In the genomic region with DNA sequence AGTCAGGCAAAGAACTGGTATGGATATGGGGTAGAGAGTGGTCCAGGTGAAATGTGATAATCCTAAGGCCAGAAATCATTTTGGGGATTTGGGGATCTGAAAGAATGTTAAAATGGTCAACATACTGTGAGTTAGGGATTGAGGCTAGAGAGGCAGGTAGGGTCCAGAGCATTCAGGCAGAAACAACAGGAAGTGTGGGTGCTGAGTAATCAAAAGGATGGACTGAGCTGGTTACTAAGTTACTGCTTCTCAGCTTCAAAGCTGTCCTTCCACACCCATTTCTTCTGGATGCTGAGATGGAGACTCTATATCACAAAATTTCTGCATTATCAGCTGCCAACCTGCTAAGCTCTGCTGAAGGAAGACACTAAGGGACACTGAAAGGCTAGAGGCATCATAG, we compare ENCODE assay signal across 24 cellular contexts. TPM values are rescaled to one million over a fixed set of nuclear protein-coding genes. Genes with fewer than 3 reads are reported as not detected.
A peak's percentile ranks its signal among the peaks of the same experiment; 100 is the strongest.
DNase-seq lines count a peak whose midpoint lies in the region; ATAC-seq, FAIRE-seq and TF ChIP-seq lines count a peak whose summit lies in the region.
"Had no signal": no experiment of that assay in that cellular context is flagged by ENCODE, and none has a peak within 500 bp of the region (broad histone marks: within the 10 kb centered on the region; RNA-seq: fewer than 3 reads in every experiment).

No MANE protein-coding gene starts in this region.

- intact Hi-C loops in GM12878 (cut with micrococcal nuclease; ENCODE audit: unreplicated experiment) = no loop called here

- BruUV-seq in GM12878 (replicated peaks; lab: Mats Ljungman, UMichigan) = no TSS peak

- RAD21 ChIA-PET in GM12878 (lab: Charles Lee; ENCODE audit: unreplicated experiment) = interaction anchor here (1.2 to 1.8 kb wide), 2 partner anchors 18 to 69 kb away, joined by 4 read pairs; no protein-coding TSS in a partner anchor

- no peaks in the 10 kb centered on the region for H3K4me1 ChIP-seq in GM12878 (ENCODE audit: control insufficient read depth, insufficient read depth, low read length)
- H3K4me1 ChIP-seq: esophagus muscularis mucosa, left lung, tibial artery had no signal

- CTCF ChIA-PET in activated naive CD4-positive, alpha-beta T cell treated with anti-CD3 and anti-CD28 coated beads, Interleukin-2, amount 10 ng/mL, durations not matched to agents 7 days and 5 days (lab: Charles Lee) = interaction anchor here (0.7 to 1.7 kb wide), 6 partner anchors 8 to 37 kb away, joined by 3 to 5 read pairs (median 4); no protein-coding TSS in a partner anchor
- CTCF ChIA-PET in GM12878 (lab: Yijun Ruan, JAX) = interaction anchor here (1.3 to 1.5 kb wide), 4 partner anchors 28 to 183 kb away, joined by 3 to 5 read pairs (median 4); no protein-coding TSS in a partner anchor

- FAIRE-seq in GM12878 (lab: Jason Lieb, UNC) (no peak), GM12891 (lab: Jason Lieb, UNC) (no peak)
- FAIRE-seq: astrocyte, GM12892, H1 had no signal

- no peaks in the 10 kb centered on the region for H3K27me3 Mint-ChIP-seq in activated naive CD4-positive, alpha-beta T cell treated with anti-CD3 and anti-CD28 coated beads, Interleukin-2, amount 10 ng/mL, durations not matched to agents 7 days and 5 days
- no peaks in the 10 kb centered on the region for H3K27me3 Mint-ChIP-seq in T-helper 2 cell treated with Interferon-gamma antibody and Interleukin-4, amounts not matched to agents 5 μg/mL and 100 μg/mL, for 36 hours (ENCODE audit: low read depth)

- peaks cover 73% of the 10 kb centered on the region for H3K36me3 Mint-ChIP-seq in activated naive CD4-positive, alpha-beta T cell treated with anti-CD3 and anti-CD28 coated beads, Interleukin-2, amount 10 ng/mL, durations not matched to agents 7 days and 5 days
- peaks cover 60% of the 10 kb centered on the region for H3K36me3 Mint-ChIP-seq in T-helper 2 cell treated with Interferon-gamma antibody and Interleukin-4, amounts not matched to agents 5 μg/mL and 100 μg/mL, for 36 hours (ENCODE audit: low read depth)
- peaks cover 11% of the 10 kb centered on the region for H3K36me3 Mint-ChIP-seq in stimulated activated effector memory CD8-positive, alpha-beta T cell treated with anti-CD3 and anti-CD28 coated beads, Interleukin-12 subunit alpha, Interleukin-12 subunit beta, amount 100 ng/mL, for 72 hours

- SMC1A ChIA-PET in GM12878 (lab: Charles Lee; ENCODE audit: uncharacterized antibody, unreplicated experiment) = interaction anchor here (0.9 to 1.7 kb wide), 4 partner anchors 8 to 63 kb away, joined by 3 to 4 read pairs (median 4); no protein-coding TSS in a partner anchor

- no peak overlapping the region for H3K27ac ChIP-seq in GM12878 (ENCODE audit: control insufficient read depth, insufficient read depth)
- H3K27ac ChIP-seq: esophagus muscularis mucosa, left lung, tibial artery had no signal

- no peak overlapping the region for H3K4me3 ChIP-seq in GM12878
- H3K4me3 ChIP-seq: esophagus muscularis mucosa, left lung, tibial artery had no signal

- H3K27ac Mint-ChIP-seq in activated naive CD4-positive, alpha-beta T cell treated with anti-CD3 and anti-CD28 coated beads, Interleukin-2, amount 10 ng/mL, durations not matched to agents 7 days and 5 days = peak overlapping the region; percentile 49
- H3K27ac Mint-ChIP-seq in T-helper 2 cell treated with Interferon-gamma antibody and Interleukin-4, amounts not matched to agents 5 μg/mL and 100 μg/mL, for 36 hours = peak overlapping the region; percentile 70
- peak overlapping the region; percentile 20 for H3K27ac Mint-ChIP-seq in stimulated activated effector memory CD8-positive, alpha-beta T cell treated with anti-CD3 and anti-CD28 coated beads, Interleukin-12 subunit alpha, Interleukin-12 subunit beta, amount 100 ng/mL, for 72 hours

- no peaks in the 10 kb centered on the region for H3K27me3 ChIP-seq in GM12878 (replicated peaks in 1 of 2; ENCODE audit: control insufficient read depth in 2 of 2, insufficient read depth in 2 of 2, low read length in 1 of 2)
- H3K27me3 ChIP-seq: left lung had no signal

- H3K9me3 Mint-ChIP-seq in activated naive CD4-positive, alpha-beta T cell treated with anti-CD3 and anti-CD28 coated beads, Interleukin-2, amount 10 ng/mL, durations not matched to agents 7 days and 5 days = peaks cover 55% of the 10 kb centered on the region
- H3K9me3 Mint-ChIP-seq in T-helper 2 cell treated with Interferon-gamma antibody and Interleukin-4, amounts not matched to agents 5 μg/mL and 100 μg/mL, for 36 hours = peaks cover 45% of the 10 kb centered on the region
- peaks cover 4% of the 10 kb centered on the region for H3K9me3 Mint-ChIP-seq in stimulated activated effector memory CD8-positive, alpha-beta T cell treated with anti-CD3 and anti-CD28 coated beads, Interleukin-12 subunit alpha, Interleukin-12 subunit beta, amount 100 ng/mL, for 72 hours

- POLR2A ChIA-PET in GM12878 (lab: Charles Lee) = no interaction called here

- peaks cover 80% of the 10 kb centered on the region for H3K4me1 Mint-ChIP-seq in activated naive CD4-positive, alpha-beta T cell treated with anti-CD3 and anti-CD28 coated beads, Interleukin-2, amount 10 ng/mL, durations not matched to agents 7 days and 5 days
- H3K4me1 Mint-ChIP-seq in T-helper 2 cell treated with Interferon-gamma antibody and Interleukin-4, amounts not matched to agents 5 μg/mL and 100 μg/mL, for 36 hours (ENCODE audit: low read depth) = peaks cover 76% of the 10 kb centered on the region
- H3K4me1 Mint-ChIP-seq in stimulated activated effector memory CD8-positive, alpha-beta T cell treated with anti-CD3 and anti-CD28 coated beads, Interleukin-12 subunit alpha, Interleukin-12 subunit beta, amount 100 ng/mL, for 72 hours = peaks cover 87% of the 10 kb centered on the region

- no peak for TF ChIP-seq EP300 in GM12878 (IDR thresholded peaks at IDR 0.05; ENCODE audit: borderline replicate concordance in 1 of 2, control insufficient read depth in 1 of 2, low read depth in 2 of 2, low read length in 2 of 2)

- no peaks in the 10 kb centered on the region for H3K9me3 ChIP-seq in GM12878 (replicated peaks; ENCODE audit: control insufficient read depth, insufficient read depth, low read length)
- H3K9me3 ChIP-seq: esophagus muscularis mucosa, left lung, tibial artery had no signal

- in situ Hi-C loops in GM12878 (cut with MboI) = no loop called here

- TF ChIP-seq POLR2A in GM12878 (IDR thresholded peaks at IDR 0.05; ENCODE audit: low read depth, low read length) (no peak), GM12891 (IDR thresholded peaks at IDR 0.05; ENCODE audit: low read depth, low read length) (no peak)

- no peak overlapping the region for H2AFZ ChIP-seq in GM12878 (ENCODE audit: control insufficient read depth, low read depth, low read length)

- H4K20me1 ChIP-seq in GM12878 (ENCODE audit: control insufficient read depth, insufficient read depth) = no peaks in the 10 kb centered on the region

- no peaks in the 10 kb centered on the region for H3K36me3 ChIP-seq in GM12878 (ENCODE audit: control insufficient read depth in 2 of 2, insufficient read depth in 2 of 2, low read length in 1 of 2)
- H3K36me3 ChIP-seq: esophagus muscularis mucosa, left lung, tibial artery had no signal

- ATAC-seq in GM12878 = peak; percentile 35; the same call in 1 of the 3 replicates
- ATAC-seq in stimulated activated effector memory CD8-positive, alpha-beta T cell treated with anti-CD3 and anti-CD28 coated beads, Interleukin-12 subunit alpha, Interleukin-12 subunit beta, amount 100 ng/mL, for 72 hours = no peak
- ATAC-seq in HG02763 (IDR thresholded peaks at IDR 0.05; ENCODE audit: unreplicated experiment) = no peak
- ATAC-seq: left lung had no signal

- no peaks in the 10 kb centered on the region for H3K79me2 ChIP-seq in GM12878 (ENCODE audit: control insufficient read depth, insufficient read depth, low read length)

- TF ChIP-seq RAD21 in GM12878 (IDR thresholded peaks at IDR 0.05; ENCODE audit: insufficient read depth, low read depth, low read length) = no peak

- DNase-seq in activated naive CD4-positive, alpha-beta T cell treated with anti-CD3 and anti-CD28 coated beads, Interleukin-2, amount 10 ng/mL, durations not matched to agents 7 days and 5 days = no peak
- no peak for DNase-seq in activated naive CD4-positive, alpha-beta T cell treated with anti-CD3 and anti-CD28 coated beads, Interleukin-2, amount 50 U/mL, for 16 hours
- DNase-seq in T-helper 2 cell treated with Interferon-gamma antibody and Interleukin-4, amounts not matched to agents 5 μg/mL and 100 μg/mL, for 36 hours (ENCODE audit: low spot score) = no peak
- DNase-seq in GM12878 (ENCODE audit: low read depth, low spot score) (no peak), NCI-H2171 (lab: John Stamatoyannopoulos, UW) (no peak), GM12891 (ENCODE audit: insufficient read length, low spot score) (no peak)
- DNase-seq in stimulated activated effector memory CD8-positive, alpha-beta T cell treated with anti-CD3 and anti-CD28 coated beads, Interleukin-12 subunit alpha, Interleukin-12 subunit beta, amount 100 ng/mL, for 72 hours (ENCODE audit: low spot score in 2 of 2) = no peak
- DNase-seq: activated effector memory CD4-positive, alpha-beta T cell treated with anti-CD3 and anti-CD28 coated beads, Interleukin-2, amount 50 U/mL, for 16 hours; effector CD4-positive, alpha-beta T cell; KBM-7; left lung; MV-4-11; NCI-H187 treated with DMSO at 0.1 percent for 48 hours; NCI-H345; OCI-M1; posterior cingulate gyrus; SHP77 treated with DMSO at 0.1 percent for 48 hours; stimulated activated naive CD4-positive, alpha-beta T cell; tibial artery had no signal

- TF ChIP-seq CTCF in GM12878 (IDR thresholded peaks at IDR 0.05 in 2 of 3, conservative IDR thresholded peaks at IDR 0.05 in 1 of 3; ENCODE audit: control insufficient read depth in 2 of 3, extremely low read depth in 1 of 3, insufficient read depth in 1 of 3, low read depth in 3 of 3, low read length in 3 of 3) = no peak

- H3K4me2 ChIP-seq in GM12878 (ENCODE audit: control insufficient read depth, insufficient read depth) = no peak overlapping the region

- H3K9ac ChIP-seq in GM12878 (ENCODE audit: control insufficient read depth, insufficient read depth, low read length) = no peak overlapping the region

- no peak overlapping the region for H3K4me3 Mint-ChIP-seq in activated naive CD4-positive, alpha-beta T cell treated with anti-CD3 and anti-CD28 coated beads, Interleukin-2, amount 10 ng/mL, durations not matched to agents 7 days and 5 days
- peak overlapping the region; percentile 1 for H3K4me3 Mint-ChIP-seq in T-helper 2 cell treated with Interferon-gamma antibody and Interleukin-4, amounts not matched to agents 5 μg/mL and 100 μg/mL, for 36 hours
- H3K4me3 Mint-ChIP-seq in stimulated activated effector memory CD8-positive, alpha-beta T cell treated with anti-CD3 and anti-CD28 coated beads, Interleukin-12 subunit alpha, Interleukin-12 subunit beta, amount 100 ng/mL, for 72 hours = no peak overlapping the region

RNA-seq across cellular contexts. Expression of gene PRKCQ, which starts 30.6 kb away (rescaled TPM):
- total RNA-seq in GM12878 (2013; cell fraction: nucleolus; rRNA removed) = 0.17 and 0.29 TPM in 2 replicates
- 0.98 and 1.1 TPM in 2 replicates for total RNA-seq in GM12878 (2014; rRNA removed)
- total RNA-seq in GM12878 (2014; rRNA removed; fragmentation: Illumina TruSeq; extraction: Trizol) = 0.78 and 0.98 TPM in 2 replicates
- 0.93 and 0.97 TPM in 2 replicates for total RNA-seq in GM12878 (2021)
- polyA plus RNA-seq in GM12878 (2011; ENCODE audit: low read depth) = not detected
- 8.9 and 10.1 TPM in 2 replicates for polyA plus RNA-seq in GM12878 (2011; rRNA removed)
- 5.2 and 6.4 TPM in 2 replicates for polyA plus RNA-seq in GM12878 (2011; cell fraction: cytosol; rRNA removed)
- 5.3 and 5.8 TPM in 2 replicates for polyA plus RNA-seq in GM12878 (2011; cell fraction: nucleus; rRNA removed)
- polyA plus RNA-seq in GM12878 (2012) = not detected in 2 replicates
- 1.1 and 1.2 TPM in 2 replicates for polyA plus RNA-seq in GM12878 (2014; fragmentation: Illumina TruSeq; extraction: Trizol)
- polyA plus RNA-seq in GM12878 (2014; fragmentation: Nextera tagmentation; extraction: Ambion mirVana) = under 1 TPM; 0.26 to 0.44 TPM
- polyA plus RNA-seq in GM12878 (2014; rRNA removed) = 0.91 and 0.94 TPM in 2 replicates
- polyA plus RNA-seq in GM12878 (2016; fragmentation: Nextera tagmentation; extraction: Ambion mirVana) = 1 to 10 TPM in 1 of 2 experiments, under 1 TPM in 1; 0.76 to 1.3 TPM
- polyA minus RNA-seq in GM12878 (2011; rRNA and poly(A)+ RNA removed) = 11.9 and 14.6 TPM in 2 replicates
- 2.9 and 3.1 TPM in 2 replicates for polyA minus RNA-seq in GM12878 (2011; cell fraction: cytosol; rRNA and poly(A)+ RNA removed)
- polyA minus RNA-seq in GM12878 (2011; cell fraction: nucleus; rRNA and poly(A)+ RNA removed) = 4.4 and 6.9 TPM in 2 replicates
- not detected for polyA plus RNA-seq in GM12891 (2012; ENCODE audit: low read depth, missing spikeins)

Comparison
In these comparisons a context has a peak if more than half of its experiments do, and no peak if none do; other contexts are left out.
1. H3K27ac Mint-ChIP-seq: peak in every context shown above with its lines; median percentile 70 in T-helper 2 cell treated with Interferon-gamma antibody and Interleukin-4, amounts not matched to agents 5 μg/mL and 100 μg/mL, for 36 hours; 49 in activated naive CD4-positive, alpha-beta T cell treated with anti-CD3 and anti-CD28 coated beads, Interleukin-2, amount 10 ng/mL, durations not matched to agents 7 days and 5 days; 20 in stimulated activated effector memory CD8-positive, alpha-beta T cell treated with anti-CD3 and anti-CD28 coated beads, Interleukin-12 subunit alpha, Interleukin-12 subunit beta, amount 100 ng/mL, for 72 hours.